ENCODE assay signal across 2 cellular contexts in genomic region chr17:35825206-35825605, GRCh38.
TF ChIP-seq lines count a peak whose summit lies in the region.

No MANE protein-coding gene starts in this region.

TF ChIP-seq in HEK293, 187 proteins besides CTCF, POLR2A, EP300 and RAD21:
- TF ChIP-seq INSM2 (tag by site-specific recombination; IDR thresholded peaks at IDR 0.05) (no peak), TRIM28 (IDR thresholded peaks at IDR 0.05; ENCODE audit: borderline replicate concordance, low read length) (no peak), ZNF677 (tag by site-specific recombination; IDR thresholded peaks at IDR 0.05) (no peak), PRDM2 (tag by site-specific recombination; IDR thresholded peaks at IDR 0.05; ENCODE audit: borderline replicate concordance) (no peak), ZNF16 (tag by site-specific recombination; IDR thresholded peaks at IDR 0.05; ENCODE audit: low read depth) (no peak), ZNF654 (tag by site-specific recombination; IDR thresholded peaks at IDR 0.05; ENCODE audit: low read depth) (0 out of 2 replicates have a peak, but pooled peaks have one; percentile 2), ZNF433 (tag by site-specific recombination; IDR thresholded peaks at IDR 0.05; ENCODE audit: low read depth) (no peak), ZNF658 (tag by site-specific recombination; IDR thresholded peaks at IDR 0.05) (no peak)
TF ChIP-seq in HEK293: peak in this region for 1.

TF ChIP-seq in K562, 482 proteins besides CTCF, POLR2A, EP300 and RAD21:
- no peak for TF ChIP-seq REST (CRISPR knock-in tag; IDR thresholded peaks at IDR 0.05; ENCODE audit: low read depth)
- TF ChIP-seq ZBTB8A (IDR thresholded peaks at IDR 0.05; ENCODE audit: partially characterized antibody) = no peak
- TF ChIP-seq ZC3H4 (CRISPR knock-in tag; IDR thresholded peaks at IDR 0.05; ENCODE audit: borderline replicate concordance) = no peak
- TF ChIP-seq ARHGAP35 (IDR thresholded peaks at IDR 0.05; ENCODE audit: partially characterized antibody) = no peak
- no peak for TF ChIP-seq ELK3 (CRISPR knock-in tag; IDR thresholded peaks at IDR 0.05)
- TF ChIP-seq SRF (CRISPR knock-in tag; IDR thresholded peaks at IDR 0.05) = no peak
- no peak for TF ChIP-seq HINFP (tag; conservative IDR thresholded peaks at IDR 0.05; ENCODE audit: low read depth)
- no peak for TF ChIP-seq ZNF785 (CRISPR knock-in tag; IDR thresholded peaks at IDR 0.05)
- TF ChIP-seq ILK (tag; IDR thresholded peaks at IDR 0.05; ENCODE audit: borderline replicate concordance, low read depth) = no peak
- no peak for TF ChIP-seq RBM17 (IDR thresholded peaks at IDR 0.05; ENCODE audit: borderline replicate concordance, low read depth, low read length)
- TF ChIP-seq ESRRA (IDR thresholded peaks at IDR 0.05; ENCODE audit: borderline replicate concordance, low read depth) = no peak
- no peak for TF ChIP-seq EP400 (IDR thresholded peaks at IDR 0.05)
- no peak for TF ChIP-seq FUS (optimal IDR thresholded peaks at IDR 0.05; ENCODE audit: low read depth, low read length)
- no peak for TF ChIP-seq ZNF3 (CRISPR knock-in tag; IDR thresholded peaks at IDR 0.05)
- no peak for TF ChIP-seq CHD7 (IDR thresholded peaks at IDR 0.05; ENCODE audit: low read depth, low read length)
- no peak for TF ChIP-seq HCFC1 (IDR thresholded peaks at IDR 0.05; ENCODE audit: low read depth, low read length)
- no peak for TF ChIP-seq KDM5B (IDR thresholded peaks at IDR 0.05; ENCODE audit: insufficient replicate concordance, low read depth, low read length)
- TF ChIP-seq MCM2 (IDR thresholded peaks at IDR 0.05; ENCODE audit: low read depth) = no peak
